Comparison of ENCODE assay signal across 16 cellular contexts in genomic region chr4:158410272-158410671, GRCh38.
DNase-seq lines count a peak whose midpoint lies in the region; ATAC-seq and TF ChIP-seq lines count a peak whose summit lies in the region.
"Had no signal": no experiment of that assay in that cellular context is flagged by ENCODE, and none has a peak within 500 bp of the region (broad histone marks: within the 10 kb centered on the region; RNA-seq: fewer than 3 reads in every experiment).

No MANE protein-coding gene starts in this region.

- H3K9me3 Mint-ChIP-seq in activated naive CD4-positive, alpha-beta T cell treated with anti-CD3 and anti-CD28 coated beads, Interleukin-2, amount 50 U/mL, for 72 hours: no peaks in the 10 kb centered on the region
- H3K9me3 Mint-ChIP-seq: activated T-cell treated with anti-CD3 and anti-CD28 coated beads, Interleukin-2, amount 50 U/mL, for 4 hours had no signal

- H3K27me3 ChIP-seq in RWPE2 (ENCODE audit: insufficient read depth, poor library complexity, severe bottlenecking): no peaks in the 10 kb centered on the region
- no peaks in the 10 kb centered on the region for H3K27me3 ChIP-seq in upper lobe of right lung
- H3K27me3 ChIP-seq: Peyer's patch had no signal

- H3K27ac ChIP-seq in RWPE2 (ENCODE audit: poor library complexity, severe bottlenecking) (no peak overlapping the region), upper lobe of right lung (no peak overlapping the region)
- H3K27ac ChIP-seq: HL-60, Peyer's patch had no signal

- DNase-seq in AG09319 (ENCODE audit: extremely low read depth, low read depth) (peak; percentile 20), HCEC 1CT (peak; percentile 29), RWPE2 (ENCODE audit: low spot score) (no peak), fibroblast of the aortic adventitia (ENCODE audit: low read depth) (peak; percentile 47), activated gamma-delta T cell treated with Interleukin-2 at 50 U/mL for 16 hours (no peak), upper lobe of right lung (no peak), lower leg skin (ENCODE audit: low spot score in 2 of 2) (no peak)
- DNase-seq in activated naive CD4-positive, alpha-beta T cell treated with anti-CD3 and anti-CD28 coated beads, Interleukin-2, amount 50 U/mL, for 72 hours (ENCODE audit: low spot score in 2 of 2): no peak
- DNase-seq: activated CD4-positive, CD25-positive, alpha-beta regulatory T cell; activated T-cell treated with anti-CD3 and anti-CD28 coated beads, Interleukin-2, amount 50 U/mL, for 4 hours; COR-L47; NCI-H1694; Peyer's patch; stimulated activated CD8-positive, alpha-beta memory T cell treated with anti-CD3 and anti-CD28 coated beads, Interleukin-4, amount 100 ng/mL, for 48 hours had no signal

- H3K27ac Mint-ChIP-seq in activated naive CD4-positive, alpha-beta T cell treated with anti-CD3 and anti-CD28 coated beads, Interleukin-2, amount 50 U/mL, for 72 hours: no peak overlapping the region

- H3K36me3 ChIP-seq in RWPE2 (ENCODE audit: low read depth) (no peaks in the 10 kb centered on the region), upper lobe of right lung (no peaks in the 10 kb centered on the region)
- H3K36me3 ChIP-seq: Peyer's patch had no signal

- intact Hi-C loops in upper lobe of right lung (cut with DNase I) (no loop called here), lower leg skin (cut with DNase I; ENCODE audit: low total_unique reads) (no loop called here)

- no peak for TF ChIP-seq POLR2A in lower leg skin (IDR thresholded peaks at IDR 0.05)

- H3K9me3 ChIP-seq in RWPE2 (ENCODE audit: severe bottlenecking) (no peaks in the 10 kb centered on the region), upper lobe of right lung (no peaks in the 10 kb centered on the region)
- H3K9me3 ChIP-seq: Peyer's patch had no signal

- H3K4me1 ChIP-seq in RWPE2 (ENCODE audit: insufficient read depth, poor library complexity, severe bottlenecking) (no peaks in the 10 kb centered on the region), upper lobe of right lung (no peaks in the 10 kb centered on the region)
- H3K4me1 ChIP-seq: Peyer's patch had no signal

- no peaks in the 10 kb centered on the region for H3K36me3 Mint-ChIP-seq in activated naive CD4-positive, alpha-beta T cell treated with anti-CD3 and anti-CD28 coated beads, Interleukin-2, amount 50 U/mL, for 72 hours

- WGBS in lower leg skin, 2 donors: 80 to 84% methylated on average over 3 of the region's 3 CpGs

- ATAC-seq in RWPE2 (ENCODE audit: low read depth) (peak; percentile 71; the same call in 2 of the 3 replicates), upper lobe of right lung (no peak)
- ATAC-seq in activated naive CD4-positive, alpha-beta T cell treated with anti-CD3 and anti-CD28 coated beads, Interleukin-2, amount 50 U/mL, for 72 hours: no peak
- ATAC-seq: activated T-cell treated with anti-CD3 and anti-CD28 coated beads, Interleukin-2, amount 50 U/mL, for 4 hours; esophagus mucosa had no signal

- peak; percentile 25 for TF ChIP-seq CTCF in AG09319 (IDR thresholded peaks at IDR 0.05; ENCODE audit: low read depth, low read length)
- TF ChIP-seq CTCF in RWPE2 (IDR thresholded peaks at IDR 0.05; ENCODE audit: poor library complexity, severe bottlenecking): peak; percentile 28
- TF ChIP-seq CTCF in fibroblast of the aortic adventitia (IDR thresholded peaks at IDR 0.05; ENCODE audit: insufficient read depth, low read length): peak; percentile 21
- no peak for TF ChIP-seq CTCF in upper lobe of right lung (IDR thresholded peaks at IDR 0.05)
- no peak for TF ChIP-seq CTCF in lower leg skin (IDR thresholded peaks at IDR 0.05)

- no peak overlapping the region for H3K4me3 ChIP-seq in RWPE2 (ENCODE audit: severe bottlenecking)
- H3K4me3 ChIP-seq in fibroblast of the aortic adventitia (ENCODE audit: low read depth, low read length): no peak overlapping the region
- H3K4me3 ChIP-seq in upper lobe of right lung: no peak overlapping the region
- no peak overlapping the region for H3K4me3 ChIP-seq in lower leg skin (ENCODE audit: low read depth, poor library complexity, severe bottlenecking)
- H3K4me3 ChIP-seq: Peyer's patch had no signal

Comparison
In these comparisons a context has a peak if more than half of its experiments do, and no peak if none do; other contexts are left out.
1. DNase-seq: peak in AG09319 (single experiment), HCEC 1CT (single experiment) and fibroblast of the aortic adventitia (single experiment); none in RWPE2 (single experiment), activated gamma-delta T cell treated with Interleukin-2 at 50 U/mL for 16 hours (single experiment), upper lobe of right lung (single experiment), lower leg skin (0 of 2) and activated naive CD4-positive, alpha-beta T cell treated with anti-CD3 and anti-CD28 coated beads, Interleukin-2, amount 50 U/mL, for 72 hours (0 of 2).
2. CTCF ChIP-seq: peak in AG09319 (single experiment), RWPE2 (single experiment) and fibroblast of the aortic adventitia (single experiment); none in upper lobe of right lung (single experiment) and lower leg skin (0 of 3).